In the genomic region with DNA sequence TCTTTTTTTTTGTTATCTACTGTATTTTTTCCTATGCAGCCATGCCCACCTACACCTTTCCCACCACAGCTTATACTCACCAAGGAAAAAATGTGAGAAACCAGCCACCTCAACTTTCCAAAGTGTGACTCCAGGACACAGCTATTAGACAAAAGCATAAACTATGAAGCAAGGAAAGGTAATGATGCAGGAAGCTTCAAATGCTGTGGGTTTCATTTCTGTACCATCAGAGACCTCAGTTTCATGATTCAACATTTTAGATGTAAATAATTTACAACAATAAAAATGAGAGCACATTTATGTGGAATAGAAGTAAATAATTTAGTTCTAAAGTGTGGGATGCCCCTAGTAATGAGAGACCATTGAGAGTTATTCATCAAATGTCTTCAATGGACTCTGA, we compare ENCODE assay signal across 20 cellular contexts.
DNase-seq lines count a peak whose midpoint lies in the region; ATAC-seq and TF ChIP-seq lines count a peak whose summit lies in the region.
"Had no signal": no experiment of that assay in that cellular context is flagged by ENCODE, and none has a peak within 500 bp of the region (broad histone marks: within the 10 kb centered on the region; RNA-seq: fewer than 3 reads in every experiment).

No MANE protein-coding gene starts in this region.

- H3K36me3 Mint-ChIP-seq in activated T-cell treated with anti-CD3 and anti-CD28 coated beads, Interleukin-2, amount 50 U/mL, for 24 hours (ENCODE audit: low read depth), result peaks cover 26% of the 10 kb centered on the region
- H3K36me3 Mint-ChIP-seq in nephron progenitor cell (ENCODE audit: low read depth), result peaks cover 12% of the 10 kb centered on the region

- H3K27me3 ChIP-seq in trophoblast cell (ENCODE audit: insufficient read depth, low read length), result no peaks in the 10 kb centered on the region
- H3K27me3 ChIP-seq: BLaER1 had no signal

- H3K27me3 Mint-ChIP-seq in activated T-cell treated with anti-CD3 and anti-CD28 coated beads, Interleukin-2, amount 50 U/mL, for 24 hours, result no peaks in the 10 kb centered on the region
- no peaks in the 10 kb centered on the region for H3K27me3 Mint-ChIP-seq in nephron progenitor cell (ENCODE audit: low read depth, poor library complexity)
- H3K27me3 Mint-ChIP-seq: B cell; CD4-positive, CD25-positive, alpha-beta regulatory T cell had no signal

- no peak for DNase-seq in activated T-cell treated with anti-CD3 and anti-CD28 coated beads, Interleukin-2, amount 50 U/mL, for 24 hours
- DNase-seq in activated T-cell treated with anti-CD3 and anti-CD28 coated beads for 4 hours (no peak), nephron progenitor cell (no peak), dermis blood vessel endothelial cell (no peak), trophoblast cell (no peak), HEK293T (ENCODE audit: extremely low spot score) (no peak)
- DNase-seq: Caco-2; CD4-positive, CD25-positive, alpha-beta regulatory T cell; CD8-positive, alpha-beta T cell; DMS153; DND-41; GOT3 had no signal

- H3K4me3 Mint-ChIP-seq in activated T-cell treated with anti-CD3 and anti-CD28 coated beads, Interleukin-2, amount 50 U/mL, for 24 hours, result no peak overlapping the region
- H3K4me3 Mint-ChIP-seq in nephron progenitor cell, result no peak overlapping the region
- H3K4me3 Mint-ChIP-seq: B cell; CD4-positive, CD25-positive, alpha-beta regulatory T cell; CD8-positive, alpha-beta T cell had no signal

- H3K14ac ChIP-seq in trophoblast cell (ENCODE audit: low read length), result no peak overlapping the region

- ATAC-seq in HG03354 (IDR thresholded peaks at IDR 0.05; ENCODE audit: poor library complexity, severe bottlenecking, unreplicated experiment), result peak; percentile 52
- ATAC-seq in HG02571 (IDR thresholded peaks at IDR 0.05; ENCODE audit: unreplicated experiment), result no peak
- ATAC-seq: CD8-positive, alpha-beta T cell; GM12878 had no signal

- peak overlapping the region; percentile 44 for H3K27ac Mint-ChIP-seq in activated T-cell treated with anti-CD3 and anti-CD28 coated beads, Interleukin-2, amount 50 U/mL, for 24 hours
- peak overlapping the region; percentile 14 for H3K27ac Mint-ChIP-seq in nephron progenitor cell
- H3K27ac Mint-ChIP-seq: B cell; CD4-positive, CD25-positive, alpha-beta regulatory T cell; CD8-positive, alpha-beta T cell had no signal

- no peaks in the 10 kb centered on the region for H3K79me2 ChIP-seq in trophoblast cell (ENCODE audit: control insufficient read depth, insufficient read depth, low read length, poor library complexity)

- H3K4ac ChIP-seq in trophoblast cell (ENCODE audit: low read depth, low read length), result no peak overlapping the region

- no peak overlapping the region for H3K23ac ChIP-seq in trophoblast cell (ENCODE audit: low read length)

- H2BK5ac ChIP-seq in trophoblast cell (ENCODE audit: low read depth, low read length, poor library complexity), result no peak overlapping the region

- no peak for TF ChIP-seq CTCF in nephron progenitor cell (IDR thresholded peaks at IDR 0.05)

- no peak overlapping the region for H2AFZ ChIP-seq in trophoblast cell (ENCODE audit: insufficient read depth, low read length, poor library complexity)

- no peaks in the 10 kb centered on the region for H3K4me1 ChIP-seq in trophoblast cell (ENCODE audit: control insufficient read depth in 1 of 2, insufficient read depth in 2 of 2, low read length in 2 of 2)
- H3K4me1 ChIP-seq: BLaER1, Caco-2 had no signal

- H3K18ac ChIP-seq in trophoblast cell (ENCODE audit: low read length), result no peak overlapping the region

- no peaks in the 10 kb centered on the region for H3K79me1 ChIP-seq in trophoblast cell (ENCODE audit: low read length)

- no peak overlapping the region for H4K91ac ChIP-seq in trophoblast cell (ENCODE audit: low read depth, low read length)

- no peak overlapping the region for H3K4me2 ChIP-seq in trophoblast cell (ENCODE audit: low read length)
- H3K4me2 ChIP-seq: BLaER1 had no signal

- no peak overlapping the region for H4K8ac ChIP-seq in trophoblast cell (ENCODE audit: low read depth, low read length)

- H3K4me3 ChIP-seq in trophoblast cell (ENCODE audit: low read depth, low read length), result no peak overlapping the region
- H3K4me3 ChIP-seq: BLaER1, GM12878, HAP-1 had no signal

- no peak overlapping the region for H4K12ac ChIP-seq in trophoblast cell (ENCODE audit: low read depth, low read length)

- no peak overlapping the region for H2AK5ac ChIP-seq in trophoblast cell (ENCODE audit: low read length)

- no peak overlapping the region for H2BK12ac ChIP-seq in trophoblast cell (ENCODE audit: low read length)

- POLR2A ChIA-PET in HEK293T (lab: Yijun Ruan, JAX), result no interaction called here

- no peak overlapping the region for H2BK120ac ChIP-seq in trophoblast cell (ENCODE audit: insufficient read depth, low read length, poor library complexity)

- CTCF ChIA-PET in HEK293T (lab: Yijun Ruan, JAX), result no interaction called here

- H3K36me3 ChIP-seq in trophoblast cell (ENCODE audit: control insufficient read depth in 1 of 2, insufficient read depth in 2 of 2, low read length in 2 of 2), result no peaks in the 10 kb centered on the region
- H3K36me3 ChIP-seq: HAP-1 had no signal

- H3K27ac ChIP-seq in trophoblast cell (ENCODE audit: low read depth, low read length), result no peak overlapping the region
- H3K27ac ChIP-seq: 22Rv1, BLaER1, C4-2B had no signal

- no peak overlapping the region for H3K9ac ChIP-seq in trophoblast cell (ENCODE audit: low read length)
- H3K9ac ChIP-seq: BLaER1 had no signal

- no peaks in the 10 kb centered on the region for H3K4me1 Mint-ChIP-seq in activated T-cell treated with anti-CD3 and anti-CD28 coated beads, Interleukin-2, amount 50 U/mL, for 24 hours (ENCODE audit: low read depth)
- peaks cover 10% of the 10 kb centered on the region for H3K4me1 Mint-ChIP-seq in nephron progenitor cell
- H3K4me1 Mint-ChIP-seq: B cell had no signal

- H3K9me3 Mint-ChIP-seq in activated T-cell treated with anti-CD3 and anti-CD28 coated beads, Interleukin-2, amount 50 U/mL, for 24 hours, result no peaks in the 10 kb centered on the region
- no peaks in the 10 kb centered on the region for H3K9me3 Mint-ChIP-seq in nephron progenitor cell
- H3K9me3 Mint-ChIP-seq: CD8-positive, alpha-beta T cell had no signal

- H3K9me3 ChIP-seq in trophoblast cell (ENCODE audit: insufficient read depth, low read depth, low read length), result no peaks in the 10 kb centered on the region
- H3K9me3 ChIP-seq: BLaER1, Caco-2, HAP-1 had no signal

TF ChIP-seq in HEK293T, 16 proteins besides CTCF, POLR2A, EP300 and RAD21:
- TF ChIP-seq HDGF (IDR thresholded peaks at IDR 0.05; ENCODE audit: borderline replicate concordance) (no peak), ARNT (IDR thresholded peaks at IDR 0.05) (no peak), SP1 (IDR thresholded peaks at IDR 0.05) (no peak), LEF1 (IDR thresholded peaks at IDR 0.05; ENCODE audit: borderline replicate concordance) (no peak), L3MBTL2 (conservative IDR thresholded peaks at IDR 0.05) (no peak), FOXA1 (IDR thresholded peaks at IDR 0.05) (no peak), BHLHE40 (IDR thresholded peaks at IDR 0.05; ENCODE audit: borderline replicate concordance) (no peak), NFRKB (IDR thresholded peaks at IDR 0.05) (no peak), FOXK2 (IDR thresholded peaks at IDR 0.05) (no peak), ELF4 (IDR thresholded peaks at IDR 0.05) (no peak), SUZ12 (IDR thresholded peaks at IDR 0.05) (no peak), CTBP1 (IDR thresholded peaks at IDR 0.05; ENCODE audit: borderline replicate concordance) (no peak), FOXM1 (IDR thresholded peaks at IDR 0.05; ENCODE audit: borderline replicate concordance) (no peak), TARDBP (IDR thresholded peaks at IDR 0.05) (no peak), ZNF384 (IDR thresholded peaks at IDR 0.05) (no peak)
- TF ChIP-seq, protein P1, sequence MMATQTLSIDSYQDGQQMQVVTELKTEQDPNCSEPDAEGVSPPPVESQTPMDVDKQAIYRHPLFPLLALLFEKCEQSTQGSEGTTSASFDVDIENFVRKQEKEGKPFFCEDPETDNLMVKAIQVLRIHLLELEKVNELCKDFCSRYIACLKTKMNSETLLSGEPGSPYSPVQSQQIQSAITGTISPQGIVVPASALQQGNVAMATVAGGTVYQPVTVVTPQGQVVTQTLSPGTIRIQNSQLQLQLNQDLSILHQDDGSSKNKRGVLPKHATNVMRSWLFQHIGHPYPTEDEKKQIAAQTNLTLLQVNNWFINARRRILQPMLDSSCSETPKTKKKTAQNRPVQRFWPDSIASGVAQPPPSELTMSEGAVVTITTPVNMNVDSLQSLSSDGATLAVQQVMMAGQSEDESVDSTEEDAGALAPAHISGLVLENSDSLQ (IDR thresholded peaks at IDR 0.05), result no peak
TF ChIP-seq in HEK293T: peak in this region for 0.
